34 cellular contexts compared by ENCODE assay signal in the genomic region with DNA sequence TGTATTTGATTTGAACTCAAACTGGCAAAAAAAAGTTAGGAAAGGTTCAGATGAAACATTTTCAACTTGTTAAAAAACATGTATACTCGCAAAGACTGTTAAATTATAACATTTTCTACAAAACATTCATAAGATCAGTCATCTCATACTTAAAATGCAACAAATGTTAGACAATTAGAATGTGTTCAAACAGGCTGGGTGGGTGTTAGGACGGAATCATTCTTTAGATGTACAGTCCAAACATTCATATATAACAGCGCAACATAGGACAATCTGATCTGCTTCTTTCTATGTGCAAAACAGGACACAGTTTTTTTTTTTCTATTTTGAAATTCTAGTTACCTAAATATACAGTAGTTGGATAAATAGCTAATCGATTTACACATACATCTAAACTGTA. TPM values are rescaled to one million over a fixed set of nuclear protein-coding genes. Genes with fewer than 3 reads are reported as not detected.
"Had no signal": no experiment of that assay in that cellular context is flagged by ENCODE, and none has a peak within 500 bp of the region (broad histone marks: within the 10 kb centered on the region; RNA-seq: fewer than 3 reads in every experiment).

No MANE protein-coding gene starts in this region.

- H3K4me1 ChIP-seq: adrenal gland, body of pancreas, breast epithelium had no signal

- H3K4me3 ChIP-seq: adrenal gland, body of pancreas, breast epithelium had no signal

- FAIRE-seq: astrocyte had no signal

- H3K27me3 ChIP-seq: adrenal gland, body of pancreas, brain microvascular endothelial cell, breast epithelium had no signal

- H3K9me3 ChIP-seq: adrenal gland, body of pancreas, breast epithelium had no signal

- DNase-seq: activated B cell treated with CpG ODN at 0.5 μM for 24 hours; activated CD4-positive, alpha-beta memory T cell treated with anti-CD3 and anti-CD28 coated beads for 36 hours; activated CD4-positive, alpha-beta T cell treated with anti-CD3 and anti-CD28 coated beads for 4 hours; activated CD4-positive, alpha-beta T cell treated with anti-CD3 and anti-CD28 coated beads, Interleukin-2, amount 10 ng/mL, durations not matched to agents 24 days and 14 days; activated CD4-positive, alpha-beta T cell treated with anti-CD3 and anti-CD28 coated beads, Interleukin-2, amount 50 U/mL, for 1 hour; activated CD4-positive, alpha-beta T cell treated with anti-CD3 and anti-CD28 coated beads, Interleukin-2, amount 50 U/mL, for 4 hours; activated CD4-positive, CD25-positive, alpha-beta regulatory T cell treated with anti-CD3 and anti-CD28 coated beads, Interleukin-2, amount 50 U/mL, for 72 hours; activated CD8-positive, alpha-beta memory T cell treated with anti-CD3 and anti-CD28 coated beads, Interleukin-2, amount 50 U/mL, for 4 hours; activated CD8-positive, alpha-beta T cell treated with anti-CD3 and anti-CD28 coated beads for 36 hours; activated effector memory CD4-positive, alpha-beta T cell treated with anti-CD3 and anti-CD28 coated beads, Interleukin-2, amount 50 U/mL, for 16 hours; activated gamma-delta T cell treated with Interleukin-2 at 50 U/mL for 16 hours; activated naive CD4-positive, alpha-beta T cell; activated naive CD4-positive, alpha-beta T cell treated with anti-CD3 and anti-CD28 coated beads for 36 hours; activated naive CD4-positive, alpha-beta T cell treated with anti-CD3 and anti-CD28 coated beads, Interleukin-2, amount 50 U/mL, for 16 hours; activated naive CD8-positive, alpha-beta T cell treated with anti-CD3 and anti-CD28 coated beads for 36 hours; activated T-cell treated with anti-CD3 and anti-CD28 coated beads for 4 hours; activated T-cell treated with anti-CD3 and anti-CD28 coated beads, Interleukin-2, amount 50 U/mL, for 1 hour; activated T-cell treated with anti-CD3 and anti-CD28 coated beads, Interleukin-2, amount 50 U/mL, for 4 hours; activated T-cell treated with anti-CD3 and anti-CD28 coated beads, Interleukin-2, amount 50 U/mL, for 72 hours; adrenal gland; amniotic stem cell; aorta; body of pancreas; brain microvascular endothelial cell; central memory CD4-positive, alpha-beta T cell; T-helper 1 cell; T-helper 2 cell; T-helper 9 cell had no signal

- ATAC-seq: activated CD8-positive, alpha-beta T cell treated with anti-CD3 and anti-CD28 coated beads for 36 hours; activated naive CD4-positive, alpha-beta T cell treated with anti-CD3 and anti-CD28 coated beads, Interleukin-2, amount 50 U/mL, for 72 hours; activated T-cell treated with anti-CD3 and anti-CD28 coated beads, Interleukin-2, amount 50 U/mL, for 4 hours; activated T-cell treated with anti-CD3 and anti-CD28 coated beads, Interleukin-2, amount 50 U/mL, for 72 hours; activated T-helper 17 cell treated with anti-CD3 and anti-CD28 coated beads, Interleukin-2, amount 50 U/mL, for 72 hours; body of pancreas had no signal

- H3K27ac ChIP-seq: adrenal gland, body of pancreas, brain microvascular endothelial cell, breast epithelium, VCaP had no signal

RNA-seq across cellular contexts. Expression of a gene that starts 22.2 kb away (rescaled TPM):
- total RNA-seq: activated B cell treated with CpG ODN at 0.5 μM for 24 hours; activated naive CD4-positive, alpha-beta T cell treated with anti-CD3 and anti-CD28 coated beads for 36 hours; activated naive CD4-positive, alpha-beta T cell treated with anti-CD3 and anti-CD28 coated beads, Interleukin-2, amount 50 U/mL, for 72 hours; activated naive CD8-positive, alpha-beta T cell treated with anti-CD3 and anti-CD28 coated beads for 36 hours; activated T-helper 17 cell treated with anti-CD3 and anti-CD28 coated beads, Interleukin-2, amount 50 U/mL, for 72 hours; adrenal gland; aorta; astrocyte; body of pancreas; breast epithelium; cardiac septum had no signal
- polyA plus RNA-seq: adrenal gland, aorta had no signal

RNA-seq across cellular contexts. Expression of a gene that starts 38.0 kb away (rescaled TPM):
- total RNA-seq: aorta, astrocyte, body of pancreas, cardiac septum had no signal

RNA-seq across cellular contexts. Expression of a gene that starts 51.3 kb away (rescaled TPM):
- total RNA-seq: aorta, cardiac septum had no signal
